ENCODE assay signal across 8 cellular contexts in genomic region chr3:48898383-48899234, GRCh38. TPM values are rescaled to one million over a fixed set of nuclear protein-coding genes. Genes with fewer than 3 reads are reported as not detected.
DNase-seq lines count a peak whose midpoint lies in the region; ATAC-seq and TF ChIP-seq lines count a peak whose summit lies in the region.

Gene SLC25A20, minus strand, starts transcription at chr3:48898882. Its CDS starts 88 bp downstream, at chr3:48898794.

- H3K9me2 ChIP-seq in PC-3 (replicated peaks; ENCODE audit: low read length), result no peaks in the 10 kb centered on the region

- no peaks in the 10 kb centered on the region for H3F3A ChIP-seq in PC-3 (ENCODE audit: low read length, unreplicated experiment)

- peaks cover 8% of the 10 kb centered on the region for H3K36me3 Mint-ChIP-seq in activated T-cell treated with anti-CD3 and anti-CD28 coated beads, Interleukin-2, amount 50 U/mL, for 24 hours (ENCODE audit: low read depth)

- H3K36me3 ChIP-seq in PC-3 (ENCODE audit: low read depth, low read length) (no peaks in the 10 kb centered on the region), esophagus muscularis mucosa (no peaks in the 10 kb centered on the region), muscle layer of duodenum (ENCODE audit: control insufficient read depth in 1 of 2, insufficient read depth in 2 of 2, low read length in 2 of 2) (no peaks in the 10 kb centered on the region)

- H3K27ac Mint-ChIP-seq in activated T-cell treated with anti-CD3 and anti-CD28 coated beads, Interleukin-2, amount 50 U/mL, for 24 hours, result peak within 1 kb of the TSS; percentile 93

- H3K4me3 ChIP-seq in PC-3 (ENCODE audit: low read length) (peak within 1 kb of the TSS; percentile 74), esophagus muscularis mucosa (peak within 1 kb of the TSS; percentile 74 to 95 (median 84)), muscle layer of duodenum (ENCODE audit: low read depth in 1 of 2, low read length in 2 of 2) (peak within 1 kb of the TSS; percentile 92 to 94)

- peaks cover 38% of the 10 kb centered on the region for H3K4me1 Mint-ChIP-seq in activated T-cell treated with anti-CD3 and anti-CD28 coated beads, Interleukin-2, amount 50 U/mL, for 24 hours (ENCODE audit: low read depth)

- ATAC-seq in GM19463 (IDR thresholded peaks at IDR 0.05; ENCODE audit: unreplicated experiment), result peak; percentile 87
- ATAC-seq in PC-3, result peak; percentile 90

- peaks cover 6% of the 10 kb centered on the region; the same call in 1 of the 2 replicates for H3K79me2 ChIP-seq in PC-3 (ENCODE audit: low read length)

- no peak for TF ChIP-seq EP300 in esophagus muscularis mucosa (IDR thresholded peaks at IDR 0.05)

- POLR2A ChIA-PET in PC-3 (lab: Charles Lee; ENCODE audit: unreplicated experiment), result interaction anchor here (0.6 to 0.7 kb wide), 2 partner anchors 20 to 108 kb away, joined by 3 to 4 read pairs; partner anchors contain the start of gene ARIH2

- H3K9me3 ChIP-seq in PC-3 (ENCODE audit: low read length), result no peaks in the 10 kb centered on the region
- no peaks in the 10 kb centered on the region for H3K9me3 ChIP-seq in esophagus muscularis mucosa
- H3K9me3 ChIP-seq in muscle layer of duodenum (ENCODE audit: control insufficient read depth in 1 of 2, low read length in 2 of 2), result no peaks in the 10 kb centered on the region

- H3K27ac ChIP-seq in PC-3 (ENCODE audit: low read length) (0 out of 2 replicates have a peak within 1 kb of the TSS, but pooled peaks have one; percentile 6), esophagus muscularis mucosa (replicated peaks in 1 of 4) (peak within 1 kb of the TSS; percentile 66 to 92 (median 84)), muscle layer of duodenum (ENCODE audit: low read length) (peak within 1 kb of the TSS; percentile 87)

- BruUV-seq in PC-3 (replicated peaks; lab: Mats Ljungman, UMichigan), result TSS peak; percentile 80

- H3K9me3 Mint-ChIP-seq in activated T-cell treated with anti-CD3 and anti-CD28 coated beads, Interleukin-2, amount 50 U/mL, for 24 hours, result no peaks in the 10 kb centered on the region

- H3K4me2 ChIP-seq in PC-3 (ENCODE audit: low read length), result peak within 1 kb of the TSS; percentile 87

- intact Hi-C loops in PC-3 (cut with micrococcal nuclease), result loop anchor here (1.0 to 10.0 kb wide), 3 partner anchors 20 to 56 kb away; partner anchors contain the start of genes ARIH2 and PRKAR2A
- intact Hi-C loops in esophagus muscularis mucosa (cut with DNase I), result loop anchor here (2.0 to 5.0 kb wide), 2 partner anchors 20 to 51 kb away; partner anchors contain the start of genes ARIH2 and PRKAR2A

- H3K27me3 ChIP-seq in PC-3 (ENCODE audit: low read length) (no peaks in the 10 kb centered on the region), esophagus muscularis mucosa (no peaks in the 10 kb centered on the region), muscle layer of duodenum (ENCODE audit: low read depth, low read length) (no peaks in the 10 kb centered on the region)

- peaks cover 13% of the 10 kb centered on the region for H3K4me1 ChIP-seq in PC-3 (ENCODE audit: insufficient read depth, low read length)
- H3K4me1 ChIP-seq in esophagus muscularis mucosa, result peaks cover 13 to 25% (median 19%) of the 10 kb centered on the region in 4 donors
- peaks cover 12 to 22% of the 10 kb centered on the region in 2 donors for H3K4me1 ChIP-seq in muscle layer of duodenum (ENCODE audit: control insufficient read depth in 1 of 2, insufficient read depth in 2 of 2, low read length in 2 of 2)

- no peak for TF ChIP-seq CTCF in PC-3 (conservative IDR thresholded peaks at IDR 0.05; ENCODE audit: low read depth, low read length)
- TF ChIP-seq CTCF in esophagus muscularis mucosa (IDR thresholded peaks at IDR 0.05), result peak in 1 of 3 experiments; percentile 3

- H4K20me1 ChIP-seq in PC-3 (ENCODE audit: low read length), result no peaks in the 10 kb centered on the region

- TF ChIP-seq POLR2A in esophagus muscularis mucosa (IDR thresholded peaks at IDR 0.05; ENCODE audit: low read depth), result no peak

- H3K9ac ChIP-seq in PC-3 (ENCODE audit: low read length), result peak within 1 kb of the TSS; percentile 48

- H3K4me3 Mint-ChIP-seq in activated T-cell treated with anti-CD3 and anti-CD28 coated beads, Interleukin-2, amount 50 U/mL, for 24 hours, result peak within 1 kb of the TSS; percentile 95

- H2AFZ ChIP-seq in PC-3 (ENCODE audit: low read length), result peak within 1 kb of the TSS; percentile 93

- DNase-seq in COLO829 (ENCODE audit: low spot score), result peak; percentile 90
- DNase-seq in HPDE6-E6E7 (ENCODE audit: extremely low spot score), result peak; percentile 36
- DNase-seq in PC-3, result peak; percentile 94
- DNase-seq in activated T-cell treated with anti-CD3 and anti-CD28 coated beads, Interleukin-2, amount 50 U/mL, for 24 hours, result peak; percentile 94
- peak; percentile 95 for DNase-seq in esophagus muscularis mucosa (ENCODE audit: extremely low spot score)
- peak; percentile 75 for DNase-seq in stimulated activated CD8-positive, alpha-beta memory T cell treated with anti-CD3 and anti-CD28 coated beads, Interleukin-7, amount 100 ng/mL, for 24 hours (ENCODE audit: low read depth)

- CTCF ChIA-PET in PC-3 (lab: Charles Lee), result no interaction called here

- 6% methylated on average over 12 of the region's 54 CpGs for WGBS in esophagus muscularis mucosa

- no peaks in the 10 kb centered on the region for H3K27me3 Mint-ChIP-seq in activated T-cell treated with anti-CD3 and anti-CD28 coated beads, Interleukin-2, amount 50 U/mL, for 24 hours

RNA-seq across cellular contexts. Expression of gene SLC25A20, which starts in this region (rescaled TPM):
- 17.7 and 19.0 TPM in 2 replicates for total RNA-seq in PC-3 (2014; rRNA removed)
- total RNA-seq in esophagus muscularis mucosa, result 10 to 100 TPM; 13.3 to 34.6 (median 21.8) TPM

Comparison
In these comparisons a context has a peak if more than half of its experiments do, and no peak if none do; other contexts are left out.
1. Peak in every context shown above with its lines: DNase-seq, ATAC-seq, H3K4me3 ChIP-seq and H3K27ac ChIP-seq.
2. DNase-seq: peak in every context shown above with its lines; median percentile 95 in esophagus muscularis mucosa; 94 in PC-3; 94 in activated T-cell treated with anti-CD3 and anti-CD28 coated beads, Interleukin-2, amount 50 U/mL, for 24 hours; 90 in COLO829; 75 in stimulated activated CD8-positive, alpha-beta memory T cell treated with anti-CD3 and anti-CD28 coated beads, Interleukin-7, amount 100 ng/mL, for 24 hours; 36 in HPDE6-E6E7.
3. H3K27ac ChIP-seq: peak in every context shown above with its lines; median percentile 87 in muscle layer of duodenum; 84 in esophagus muscularis mucosa; 6 in PC-3.